Comparison of ENCODE assay signal across 7 cellular contexts in the genomic region with DNA sequence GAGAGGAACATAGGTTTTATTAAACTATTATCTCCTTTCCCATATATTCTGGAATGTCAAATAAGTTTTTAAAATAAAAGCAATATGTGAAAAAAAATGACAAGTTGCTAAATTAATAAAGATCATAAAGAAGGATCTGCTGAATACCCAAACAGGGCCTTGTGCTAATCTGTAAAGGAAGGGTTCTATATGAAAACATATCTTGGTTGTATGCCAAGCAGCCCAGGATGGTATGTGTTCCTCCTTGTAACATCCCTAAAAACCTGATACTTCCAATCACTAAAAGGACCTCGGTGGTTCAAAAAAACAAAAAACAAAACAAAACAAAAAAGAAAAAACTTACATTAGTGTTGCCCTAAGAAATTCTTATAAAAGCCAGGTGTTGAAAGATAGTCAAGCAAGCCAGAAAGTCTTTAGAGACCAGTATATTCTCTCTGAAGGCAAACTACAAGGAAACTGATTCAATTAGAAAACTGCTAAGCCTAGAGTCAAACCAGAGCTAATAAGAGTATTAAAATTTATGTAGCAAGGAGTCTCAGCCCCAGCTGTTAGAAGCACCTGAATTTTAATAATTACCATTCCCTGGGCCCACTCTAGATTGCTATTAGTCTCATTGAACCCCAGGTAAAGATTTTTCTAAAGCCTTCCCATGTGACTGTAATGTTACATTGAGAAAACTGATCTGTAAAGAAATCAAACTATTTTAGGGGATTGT.
DNase-seq lines count a peak whose midpoint lies in the region; ATAC-seq and TF ChIP-seq lines count a peak whose summit lies in the region.

No MANE protein-coding gene starts in this region.

- no peaks in the 10 kb centered on the region for H3K36me3 ChIP-seq in kidney epithelial cell (ENCODE audit: control insufficient read depth, insufficient read depth, low read length)

- peak overlapping the region; percentile 68 for H3K4me3 ChIP-seq in WI38 (ENCODE audit: low read depth, low read length)
- H3K4me3 ChIP-seq in kidney epithelial cell (ENCODE audit: low read depth, low read length), result peak overlapping the region; percentile 74

- ATAC-seq in GM18870 (IDR thresholded peaks at IDR 0.05; ENCODE audit: unreplicated experiment), result no peak

- H3K27me3 ChIP-seq in kidney epithelial cell (ENCODE audit: control insufficient read depth, insufficient read depth, low read length), result no peaks in the 10 kb centered on the region

- DNase-seq in EH (ENCODE audit: low read depth) (peak; percentile 6), HT-29 (ENCODE audit: low spot score) (peak; percentile 64), kidney epithelial cell (ENCODE audit: low read depth) (no peak), globus pallidus (ENCODE audit: low spot score) (no peak)
- DNase-seq in stimulated activated CD4-positive, alpha-beta T cell treated with anti-CD3 and anti-CD28 coated beads, Interleukin-1b, Interleukin-23, amount 100 ng/mL, for 48 hours, result no peak

- TF ChIP-seq CTCF in WI38 (IDR thresholded peaks at IDR 0.05; ENCODE audit: low read depth, low read length), result no peak
- TF ChIP-seq CTCF in kidney epithelial cell (IDR thresholded peaks at IDR 0.05; ENCODE audit: insufficient read depth, low read length, poor library complexity, severe bottlenecking), result no peak

Comparison
In these comparisons a context has a peak if more than half of its experiments do, and no peak if none do; other contexts are left out.
1. DNase-seq: peak in EH (single experiment) and HT-29 (single experiment); none in kidney epithelial cell (single experiment), stimulated activated CD4-positive, alpha-beta T cell treated with anti-CD3 and anti-CD28 coated beads, Interleukin-1b, Interleukin-23, amount 100 ng/mL, for 48 hours (single experiment) and globus pallidus (single experiment).